Comparison of ENCODE assay signal across 11 cellular contexts in the genomic region with DNA sequence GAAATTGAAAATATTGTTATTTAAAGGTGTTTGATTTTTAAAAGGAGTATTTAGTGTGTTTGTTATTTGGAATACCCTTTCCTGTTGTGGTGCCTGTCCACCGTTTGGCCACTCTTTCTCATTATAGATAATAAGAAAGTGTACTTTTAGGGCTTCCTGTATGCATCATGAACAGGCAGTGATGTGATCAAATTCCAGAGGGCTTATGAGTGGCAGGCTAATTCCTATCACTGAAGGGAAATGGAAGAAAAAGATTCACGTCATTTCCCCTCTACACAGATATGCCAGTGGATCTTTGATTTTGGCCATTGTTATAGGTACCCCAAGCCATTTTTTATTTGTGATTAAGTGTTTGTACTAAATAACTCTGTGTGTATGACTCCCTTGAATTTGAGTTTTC. TPM values are rescaled to one million over a fixed set of nuclear protein-coding genes. Genes with fewer than 3 reads are reported as not detected.
DNase-seq lines count a peak whose midpoint lies in the region; ATAC-seq and TF ChIP-seq lines count a peak whose summit lies in the region.
"Had no signal": no experiment of that assay in that cellular context is flagged by ENCODE, and none has a peak within 500 bp of the region (broad histone marks: within the 10 kb centered on the region; RNA-seq: fewer than 3 reads in every experiment).

No MANE protein-coding gene starts in this region.

- H3K27me3 Mint-ChIP-seq in natural killer cell (ENCODE audit: low read depth in 2 of 2): no peaks in the 10 kb centered on the region

- H3K9me3 Mint-ChIP-seq in natural killer cell: no peaks in the 10 kb centered on the region
- H3K9me3 Mint-ChIP-seq: CD14-positive monocyte; CD8-positive, alpha-beta T cell had no signal

- no peak for ATAC-seq in natural killer cell
- no peak for ATAC-seq in HG03521 (IDR thresholded peaks at IDR 0.05; ENCODE audit: unreplicated experiment)
- ATAC-seq: CD8-positive, alpha-beta T cell had no signal

- no peak for TF ChIP-seq CTCF in natural killer cell (IDR thresholded peaks at IDR 0.05)

- DNase-seq in ELR (ENCODE audit: low read depth): peak; percentile 13
- peak; percentile 83 for DNase-seq in dermis blood vessel endothelial cell
- DNase-seq in iris pigment epithelial cell (ENCODE audit: low read depth): peak; percentile 74
- no peak for DNase-seq in natural killer cell
- DNase-seq in NCI-H82 treated with DMSO at 0.1 percent for 48 hours (lab: John Stamatoyannopoulos, UW; ENCODE audit: unreplicated experiment): no peak
- DNase-seq: CD8-positive, alpha-beta T cell; COR-L47; DMS153; DMS79 treated with DMSO at 0.1 percent for 48 hours had no signal

- H3K4me3 Mint-ChIP-seq in natural killer cell: no peak overlapping the region
- H3K4me3 Mint-ChIP-seq: CD14-positive monocyte; CD8-positive, alpha-beta T cell had no signal

- H3K27ac Mint-ChIP-seq in natural killer cell: no peak overlapping the region
- H3K27ac Mint-ChIP-seq: CD14-positive monocyte; CD8-positive, alpha-beta T cell had no signal

- H3K4me1 Mint-ChIP-seq in natural killer cell: peaks cover 6 to 15% of the 10 kb centered on the region in 2 donors
- H3K4me1 Mint-ChIP-seq: CD14-positive monocyte had no signal

- H3K36me3 Mint-ChIP-seq in natural killer cell: peaks cover 18% of the 10 kb centered on the region

- intact Hi-C loops in natural killer cell (cut with micrococcal nuclease): loop anchor here (10.0 kb wide), 1 partner anchor 112 kb away; no protein-coding TSS in a partner anchor

RNA-seq across cellular contexts. Expression of a gene that starts 37.1 kb away (rescaled TPM):
- total RNA-seq in dermis blood vessel endothelial cell: 1,458 and 1,664 TPM in 2 replicates
- total RNA-seq in natural killer cell: 1,000 to 10,000 TPM; 1,207 to 1,412 (median 1,371) TPM

Comparison
In these comparisons a context has a peak if more than half of its experiments do, and no peak if none do; other contexts are left out.
1. DNase-seq: peak in ELR (single experiment), dermis blood vessel endothelial cell (single experiment) and iris pigment epithelial cell (single experiment); none in natural killer cell (single experiment) and NCI-H82 treated with DMSO at 0.1 percent for 48 hours (single experiment).